1 cellular context compared by ENCODE assay signal in genomic region chr6:53192590-53193232, GRCh38.
TF ChIP-seq lines count a peak whose summit lies in the region.

No MANE protein-coding gene starts in this region.

TF ChIP-seq in K562, 482 proteins besides CTCF, POLR2A, EP300 and RAD21 (continued from another document):
- TF ChIP-seq NKRF (IDR thresholded peaks at IDR 0.05; ENCODE audit: borderline replicate concordance): no peak
- TF ChIP-seq RBBP5 (IDR thresholded peaks at IDR 0.05; ENCODE audit: borderline replicate concordance, insufficient read depth, low read length, poor library complexity, severe bottlenecking): no peak
- TF ChIP-seq PRDM10 (IDR thresholded peaks at IDR 0.05; ENCODE audit: partially characterized antibody): peak; percentile 48
- peak; percentile 63 for TF ChIP-seq C11orf30 (IDR thresholded peaks at IDR 0.05; ENCODE audit: low read depth)
